Comparison of ENCODE assay signal across 10 cellular contexts in genomic region chr13:113122571-113123225, GRCh38. TPM values are rescaled to one million over a fixed set of nuclear protein-coding genes. Genes with fewer than 3 reads are reported as not detected.
DNase-seq lines count a peak whose midpoint lies in the region; ATAC-seq, FAIRE-seq and TF ChIP-seq lines count a peak whose summit lies in the region.
"Had no signal": no experiment of that assay in that cellular context is flagged by ENCODE, and none has a peak within 500 bp of the region (broad histone marks: within the 10 kb centered on the region; RNA-seq: fewer than 3 reads in every experiment).

Gene F10 (plus strand): TSS chr13:113122799. CDS start chr13:113122856, 57 bp downstream.

- no TSS peak for BruUV-seq in A673 (replicated peaks; lab: Mats Ljungman, UMichigan)

- 0 out of 2 replicates have a peak within 1 kb of the TSS, but pooled peaks have one; percentile 61 for H2BK20ac ChIP-seq in H1 (ENCODE audit: low read length)

- TF ChIP-seq CTCF in H1 (IDR thresholded peaks at IDR 0.05; ENCODE audit: control extremely low read depth in 1 of 3, insufficient read depth in 1 of 3, low read depth in 1 of 3, low read length in 3 of 3) (no peak), lung (IDR thresholded peaks at IDR 0.05; ENCODE audit: control extremely low read depth, extremely low read depth) (no peak), tibial artery (IDR thresholded peaks at IDR 0.05) (peak; percentile 4 to 28), A673 (conservative IDR thresholded peaks at IDR 0.05; ENCODE audit: low read depth, low read length) (no peak)

- H4K20me1 ChIP-seq in H1 (replicated peaks in 1 of 2; ENCODE audit: control insufficient read depth in 1 of 2, insufficient read depth in 2 of 2, low read length in 2 of 2), result peaks cover 0 to 4% of the 10 kb centered on the region in 2 experiments

- H3K36me3 ChIP-seq in H1 (ENCODE audit: control insufficient read depth in 2 of 4, insufficient read depth in 4 of 4, low read length in 3 of 4) (no peaks in the 10 kb centered on the region; a peak in 1 of 8 replicates), lung (ENCODE audit: control insufficient read depth in 2 of 2, insufficient read depth in 2 of 2, low read length in 2 of 2) (no peaks in the 10 kb centered on the region), tibial artery (no peaks in the 10 kb centered on the region), A673 (ENCODE audit: insufficient read depth, low read length, poor library complexity, severe bottlenecking) (no peaks in the 10 kb centered on the region)

- H3K56ac ChIP-seq in H1 (replicated peaks; ENCODE audit: insufficient read length, low read depth, low read length), result no peak within 1 kb of the TSS

- peak within 1 kb of the TSS; percentile 1 to 51; a peak in 3 of 4 replicates for H3K4me2 ChIP-seq in H1 (ENCODE audit: insufficient read depth in 1 of 2, low read depth in 2 of 2, low read length in 2 of 2)

- H3K23ac ChIP-seq in H1 (ENCODE audit: insufficient read length), result no peak within 1 kb of the TSS

- peak; percentile 45 for ATAC-seq in lung (ENCODE audit: insufficient read depth, low FRiP score)
- ATAC-seq in HG02678 (IDR thresholded peaks at IDR 0.05; ENCODE audit: unreplicated experiment), result no peak
- ATAC-seq: naive thymus-derived CD4-positive, alpha-beta T cell had no signal

- H2BK120ac ChIP-seq in H1 (replicated peaks; ENCODE audit: low read depth, low read length), result no peak within 1 kb of the TSS

- H2BK5ac ChIP-seq in H1 (ENCODE audit: low read depth, low read length), result no peak within 1 kb of the TSS; the same call in 1 of the 2 replicates

- DNase-seq in LHCN-M2 (ENCODE audit: low read depth), result peak; percentile 34
- DNase-seq in H1 (ENCODE audit: low read depth in 1 of 2, low spot score in 2 of 2), result peak in 1 of 2 experiments; percentile 68
- DNase-seq in lung (ENCODE audit: low spot score), result peak; percentile 47
- peak; percentile 75 to 80 for DNase-seq in tibial artery
- no peak for DNase-seq in A673 (ENCODE audit: low spot score)
- no peak for DNase-seq in NCI-H748 (lab: John Stamatoyannopoulos, UW; ENCODE audit: unreplicated experiment)
- DNase-seq: naive thymus-derived CD4-positive, alpha-beta T cell had no signal

- 62% methylated on average over 22 of the region's 22 CpGs; no CpG with 5 or more reads in 1 of the 2 experiments for WGBS in H1 (ENCODE audit: extremely low coverage in 1 of 2, insufficient coverage in 1 of 2, insufficient read length in 1 of 2, insufficient replicate concordance in 2 of 2, low coverage in 1 of 2, low lambda C conversion rate in 2 of 2, missing lambda C conversion rate in 1 of 2), 2 experiments
- WGBS in lung, 2 donors, result 52 to 65% methylated on average over 22 of the region's 22 CpGs

- H2AK5ac ChIP-seq in H1 (ENCODE audit: low read depth, low read length), result peak within 1 kb of the TSS; percentile 88; the same call in 1 of the 2 replicates

- H3K27me3 ChIP-seq in H1 (replicated peaks in 1 of 4; ENCODE audit: control insufficient read depth in 3 of 4, extremely low read depth in 1 of 4, insufficient read depth in 3 of 4, low read length in 3 of 4), result no peaks in the 10 kb centered on the region; a peak in 2 of 7 replicates
- no peaks in the 10 kb centered on the region for H3K27me3 ChIP-seq in lung (ENCODE audit: control insufficient read depth, insufficient read depth)
- no peaks in the 10 kb centered on the region for H3K27me3 ChIP-seq in tibial artery
- no peaks in the 10 kb centered on the region for H3K27me3 ChIP-seq in A673 (replicated peaks; ENCODE audit: insufficient read depth, low read depth, low read length, poor library complexity)

- H3K4me3 ChIP-seq in H1 (ENCODE audit: extremely low read depth in 1 of 4, insufficient read depth in 2 of 4, low read depth in 3 of 4, low read length in 4 of 4) (no peak within 1 kb of the TSS), lung (peak within 1 kb of the TSS; percentile 5), tibial artery (peak within 1 kb of the TSS; percentile 32 to 43), A673 (ENCODE audit: low read depth, low read length, poor library complexity, severe bottlenecking) (no peak within 1 kb of the TSS)
- H3K4me3 ChIP-seq: SK-N-MC had no signal

- TF ChIP-seq RAD21 in H1 (IDR thresholded peaks at IDR 0.05 in 1 of 2, conservative IDR thresholded peaks at IDR 0.05 in 1 of 2; ENCODE audit: low read depth in 2 of 2, low read length in 2 of 2), result no peak

- CTCF ChIA-PET in H1 (lab: Charles Lee; ENCODE audit: partially characterized antibody) (interaction anchor here (1.1 to 2.0 kb wide), 8 partner anchors 9 to 96 kb away, joined by 4 to 8 read pairs (median 5); no protein-coding TSS in a partner anchor), A673 (lab: Charles Lee) (no interaction called here)

- POLR2A ChIA-PET in H1 (lab: Charles Lee; ENCODE audit: partially characterized antibody), result interaction anchor here (1.3 to 2.0 kb wide), 2 partner anchors 13 to 68 kb away, joined by 4 to 6 read pairs; no protein-coding TSS in a partner anchor
- POLR2A ChIA-PET in A673 (lab: Charles Lee; ENCODE audit: low non-redundant PET), result no interaction called here

- peak within 1 kb of the TSS; percentile 68; the same call in 1 of the 2 replicates for H2BK12ac ChIP-seq in H1 (ENCODE audit: low read depth, low read length)

- H3K9ac ChIP-seq in H1 (replicated peaks in 1 of 4; ENCODE audit: extremely low read depth in 1 of 4, low read depth in 3 of 4, low read length in 3 of 4), result peak within 1 kb of the TSS in 1 of 4 experiments; percentile 8; a peak in 2 of 7 replicates

- H3K23me2 ChIP-seq in H1 (ENCODE audit: low read depth, low read length), result no peaks in the 10 kb centered on the region

- peak within 1 kb of the TSS; percentile 79 for H3K18ac ChIP-seq in H1 (ENCODE audit: extremely low read depth, low read length)

- TF ChIP-seq POLR2A in H1 (IDR thresholded peaks at IDR 0.05; ENCODE audit: control extremely low read depth in 1 of 2, low read depth in 2 of 2, low read length in 2 of 2), result no peak; a peak in 1 of 3 replicates

- H4K5ac ChIP-seq in H1 (ENCODE audit: insufficient read length, low read depth, low read length), result peak within 1 kb of the TSS; percentile 18

- TF ChIP-seq EP300 in H1 (IDR thresholded peaks at IDR 0.05; ENCODE audit: borderline replicate concordance in 1 of 2, low read depth in 2 of 2, low read length in 2 of 2), result no peak

- no peaks in the 10 kb centered on the region for H3K79me1 ChIP-seq in H1 (ENCODE audit: low read depth, low read length)

- H3K27ac ChIP-seq in H1 (ENCODE audit: low read depth, low read length), result no peak within 1 kb of the TSS
- H3K27ac ChIP-seq in lung (ENCODE audit: low read depth in 1 of 2, low read length in 1 of 2), result peak within 1 kb of the TSS in 1 of 2 donors; percentile 28
- H3K27ac ChIP-seq in tibial artery, result peak within 1 kb of the TSS; percentile 52 to 62
- no peak within 1 kb of the TSS for H3K27ac ChIP-seq in A673 (ENCODE audit: low read depth, low read length, poor library complexity, severe bottlenecking)
- H3K27ac ChIP-seq: SK-N-MC had no signal

- H3K9me3 ChIP-seq in H1 (ENCODE audit: insufficient read depth in 2 of 2, low read depth in 1 of 2, low read length in 1 of 2) (no peaks in the 10 kb centered on the region), lung (ENCODE audit: control insufficient read depth in 2 of 2, insufficient read depth in 1 of 2, low read length in 1 of 2) (peaks cover 0 to 3% of the 10 kb centered on the region in 2 donors), tibial artery (no peaks in the 10 kb centered on the region), A673 (ENCODE audit: low read depth, low read length, poor library complexity, severe bottlenecking) (no peaks in the 10 kb centered on the region)

- peaks cover 0 to 10% (median 8%) of the 10 kb centered on the region in 4 experiments; a peak in 5 of 7 replicates for H3K4me1 ChIP-seq in H1 (replicated peaks in 1 of 4; ENCODE audit: control insufficient read depth in 3 of 4, insufficient read depth in 4 of 4, low read length in 3 of 4)
- no peaks in the 10 kb centered on the region for H3K4me1 ChIP-seq in lung (ENCODE audit: control insufficient read depth in 2 of 2, insufficient read depth in 2 of 2, low read length in 2 of 2)
- H3K4me1 ChIP-seq in tibial artery, result peaks cover 0 to 9% (median 1%) of the 10 kb centered on the region in 4 donors
- H3K4me1 ChIP-seq in A673 (ENCODE audit: insufficient read depth, low read length, poor library complexity, severe bottlenecking), result no peaks in the 10 kb centered on the region

- no peak within 1 kb of the TSS for H3K14ac ChIP-seq in H1 (ENCODE audit: insufficient read length)

- peak within 1 kb of the TSS; percentile 42 for H4K8ac ChIP-seq in H1 (ENCODE audit: extremely low read depth, insufficient read depth, low read length)

- intact Hi-C loops in tibial artery (cut with DNase I; ENCODE audit: low total_unique reads), result no loop called here
- intact Hi-C loops in A673 (cut with micrococcal nuclease; ENCODE audit: unreplicated experiment), result no loop called here

- FAIRE-seq in H1 (lab: Jason Lieb, UNC), result peak; percentile 7
- FAIRE-seq: bronchial epithelial cell had no signal

- peak within 1 kb of the TSS; percentile 81 for H2BK15ac ChIP-seq in H1 (ENCODE audit: low read length)

- peak within 1 kb of the TSS; percentile 24; the same call in 1 of the 2 replicates for H2AFZ ChIP-seq in H1 (ENCODE audit: low read length)

- peak within 1 kb of the TSS; percentile 59 for H3K4ac ChIP-seq in H1 (replicated peaks; ENCODE audit: insufficient read length, low read depth, low read length)

- peak within 1 kb of the TSS; percentile 36 for H4K91ac ChIP-seq in H1 (replicated peaks; ENCODE audit: insufficient read length, low read length)

- no peaks in the 10 kb centered on the region for H3K79me2 ChIP-seq in H1 (ENCODE audit: control insufficient read depth in 1 of 2, insufficient read depth in 2 of 2, low read length in 2 of 2)

TF ChIP-seq in H1, 55 proteins besides CTCF, POLR2A, EP300 and RAD21 (continues in another document):
- TF ChIP-seq PHF8 (conservative IDR thresholded peaks at IDR 0.05; ENCODE audit: low read depth, low read length), result no peak
- 0 out of 2 replicates have a peak, but pooled peaks have one; percentile 27 for TF ChIP-seq TAF1 (IDR thresholded peaks at IDR 0.05; ENCODE audit: low read depth, low read length)

RNA-seq across cellular contexts. Expression of gene F10, which starts in this region (rescaled TPM):
- total RNA-seq in LHCN-M2 (2014; rRNA removed) (1.1 and 1.4 TPM in 2 replicates), lung (10 to 100 TPM in 1 of 2 donors, 1 to 10 TPM in 1; 6.1 to 18.8 TPM), A673 (2021) (not detected in 2 replicates)
- polyA plus RNA-seq in LHCN-M2 (2012), result 5.2 TPM
- 2.0 and 2.3 TPM in 2 replicates for total RNA-seq in H1 (2021; fragmentation: NEBNext Ultra II Directional; extraction: Animal tissue kit (Norgen Biotek cat#: 25700))
- polyA plus RNA-seq in H1 (2011; rRNA removed) (3.5 and 4.2 TPM in 2 replicates), lung (1 to 10 TPM; 2.5 to 9.2 TPM)
- 3.9 TPM for polyA plus RNA-seq in H1 (2011; cell fraction: cytosol; rRNA removed)
- polyA plus RNA-seq in H1 (2011; cell fraction: nucleus; rRNA removed), result 3.1 TPM
- 1.9 to 3.5 TPM (median 2.6 TPM) in 4 replicates for polyA plus RNA-seq in H1 (2012, experiment 1 of 2)
- polyA plus RNA-seq in H1 (2012, experiment 2 of 2), result 1.4 TPM
- polyA plus RNA-seq in H1 (2013, experiment 1 of 2), result 2.9 TPM
- 3.4 TPM for polyA plus RNA-seq in H1 (2013, experiment 2 of 2)
- polyA minus RNA-seq in H1 (2011; rRNA and poly(A)+ RNA removed), result 0.91 and 1.4 TPM in 2 replicates
- polyA minus RNA-seq in H1 (2011; cell fraction: cytosol; rRNA and poly(A)+ RNA removed), result 0.81 TPM
- 1.6 TPM for polyA minus RNA-seq in H1 (2011; cell fraction: nucleus; rRNA and poly(A)+ RNA removed)
- total RNA-seq: naive thymus-derived CD4-positive, alpha-beta T cell had no signal
- polyA plus RNA-seq: naive thymus-derived CD4-positive, alpha-beta T cell had no signal

Comparison
In these comparisons a context has a peak if more than half of its experiments do, and no peak if none do; other contexts are left out.
1. DNase-seq: peak in LHCN-M2 (single experiment), lung (single experiment) and tibial artery (2 of 2); none in A673 (single experiment) and NCI-H748 (single experiment).
2. H3K27ac ChIP-seq: peak in tibial artery (2 of 2); none in H1 (single experiment) and A673 (single experiment).
3. H3K4me3 ChIP-seq: peak in lung (single experiment) and tibial artery (2 of 2); none in H1 (0 of 4) and A673 (single experiment).
4. CTCF ChIP-seq: peak in tibial artery (2 of 2); none in H1 (0 of 3), lung (single experiment) and A673 (single experiment).